ENCODE assay signal across 23 cellular contexts in the genomic region with DNA sequence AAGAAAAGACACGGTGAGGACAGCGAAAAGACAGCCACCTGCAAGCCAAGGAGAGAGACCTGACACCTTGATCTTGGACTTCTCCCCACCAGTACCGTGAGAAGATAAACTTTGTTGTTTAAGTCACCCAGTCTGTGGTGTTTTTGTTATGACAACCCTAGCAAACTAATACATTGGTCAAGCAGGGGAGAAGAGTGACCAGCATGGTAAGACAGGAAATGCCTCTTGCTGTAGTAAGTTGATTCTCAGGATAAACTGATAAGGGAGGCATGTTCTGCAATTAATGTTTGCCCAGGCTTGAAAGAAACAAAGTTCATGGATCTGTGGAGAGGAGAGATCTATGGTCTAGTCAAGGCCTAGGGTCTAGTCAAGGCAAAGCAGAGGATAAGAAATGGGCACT.
"Had no signal": no experiment of that assay in that cellular context is flagged by ENCODE, and none has a peak within 500 bp of the region (broad histone marks: within the 10 kb centered on the region; RNA-seq: fewer than 3 reads in every experiment).

No MANE protein-coding gene starts in this region.

- H3K9me3 ChIP-seq: adrenal gland, body of pancreas, lower lobe of right lung, upper lobe of left lung had no signal

- H3K27me3 ChIP-seq: adrenal gland, body of pancreas, upper lobe of left lung had no signal

- H3K4me3 Mint-ChIP-seq: activated naive CD4-positive, alpha-beta T cell treated with anti-CD3 and anti-CD28 coated beads, Interleukin-2, amount 50 U/mL, for 24 hours; activated T-cell treated with anti-CD3 and anti-CD28 coated beads, Interleukin-2, amount 50 U/mL, for 72 hours; nephron; stimulated activated naive CD8-positive, alpha-beta T cell treated with anti-CD3 and anti-CD28 coated beads, Interleukin-15, Interleukin-2, amounts not matched to agents 100 ng/mL and 50 ng/mL, for 24 hours; T-helper 1 cell treated with Interleukin-12 subunit alpha and Interleukin-12 subunit beta and Interleukin-4 antibody, amounts not matched to agents 30 μg/mL and 1 μg/mL, for 36 hours had no signal

- H3K36me3 ChIP-seq: adrenal gland, lower lobe of right lung, upper lobe of left lung had no signal

- ATAC-seq: activated CD4-positive, CD25-positive, alpha-beta regulatory T cell treated with anti-CD3 and anti-CD28 coated beads, Interleukin-2, amount 50 U/mL, for 24 hours; activated T-cell treated with anti-CD3 and anti-CD28 coated beads, Interleukin-2, amount 50 U/mL, for 72 hours; body of pancreas; esophagus mucosa; left colon; lower lobe of right lung; right cardiac atrium had no signal

- H3K27ac Mint-ChIP-seq: activated naive CD4-positive, alpha-beta T cell treated with anti-CD3 and anti-CD28 coated beads, Interleukin-2, amount 50 U/mL, for 24 hours; activated T-cell treated with anti-CD3 and anti-CD28 coated beads, Interleukin-2, amount 50 U/mL, for 72 hours; nephron; progenitor cell of endocrine pancreas; stimulated activated naive CD8-positive, alpha-beta T cell treated with anti-CD3 and anti-CD28 coated beads, Interleukin-15, Interleukin-2, amounts not matched to agents 100 ng/mL and 50 ng/mL, for 24 hours; T-helper 1 cell treated with Interleukin-12 subunit alpha and Interleukin-12 subunit beta and Interleukin-4 antibody, amounts not matched to agents 30 μg/mL and 1 μg/mL, for 36 hours had no signal

- DNase-seq: activated CD4-positive, alpha-beta T cell treated with anti-CD3 and anti-CD28 coated beads, Interleukin-2, amount 50 U/mL, for 1 hour; activated CD8-positive, alpha-beta memory T cell treated with anti-CD3 and anti-CD28 coated beads for 24 hours; activated effector memory CD4-positive, alpha-beta T cell treated with anti-CD3 and anti-CD28 coated beads, Interleukin-2, amount 50 U/mL, for 16 hours; activated T-cell treated with anti-CD3 and anti-CD28 coated beads, Interleukin-2, amount 50 U/mL, for 72 hours; adrenal gland; body of pancreas; effector CD4-positive, alpha-beta T cell; hippocampal formation; islet precursor cell; left colon; lower lobe of right lung; midbrain; nucleus accumbens; right cardiac atrium; upper lobe of left lung had no signal

- H3K27ac ChIP-seq: adrenal gland, body of pancreas, lower lobe of right lung, skin epidermis, upper lobe of left lung had no signal

- H3K36me3 Mint-ChIP-seq: activated naive CD4-positive, alpha-beta T cell treated with anti-CD3 and anti-CD28 coated beads, Interleukin-2, amount 50 U/mL, for 24 hours had no signal

- H3K4me1 ChIP-seq: adrenal gland, body of pancreas, lower lobe of right lung, upper lobe of left lung had no signal

- H3K4me3 ChIP-seq: adrenal gland, body of pancreas, lower lobe of right lung, skin epidermis, upper lobe of left lung had no signal

- H3K27me3 Mint-ChIP-seq: activated naive CD4-positive, alpha-beta T cell treated with anti-CD3 and anti-CD28 coated beads, Interleukin-2, amount 50 U/mL, for 24 hours; progenitor cell of endocrine pancreas; stimulated activated naive CD8-positive, alpha-beta T cell treated with anti-CD3 and anti-CD28 coated beads, Interleukin-15, Interleukin-2, amounts not matched to agents 100 ng/mL and 50 ng/mL, for 24 hours had no signal

- H3K4me1 Mint-ChIP-seq: activated naive CD4-positive, alpha-beta T cell treated with anti-CD3 and anti-CD28 coated beads, Interleukin-2, amount 50 U/mL, for 24 hours had no signal

- H3K9me3 Mint-ChIP-seq: nephron; stimulated activated naive CD8-positive, alpha-beta T cell treated with anti-CD3 and anti-CD28 coated beads, Interleukin-15, Interleukin-2, amounts not matched to agents 100 ng/mL and 50 ng/mL, for 24 hours; T-helper 1 cell treated with Interleukin-12 subunit alpha and Interleukin-12 subunit beta and Interleukin-4 antibody, amounts not matched to agents 30 μg/mL and 1 μg/mL, for 36 hours had no signal
